ENCODE assay signal across 1 cellular context in the genomic region with DNA sequence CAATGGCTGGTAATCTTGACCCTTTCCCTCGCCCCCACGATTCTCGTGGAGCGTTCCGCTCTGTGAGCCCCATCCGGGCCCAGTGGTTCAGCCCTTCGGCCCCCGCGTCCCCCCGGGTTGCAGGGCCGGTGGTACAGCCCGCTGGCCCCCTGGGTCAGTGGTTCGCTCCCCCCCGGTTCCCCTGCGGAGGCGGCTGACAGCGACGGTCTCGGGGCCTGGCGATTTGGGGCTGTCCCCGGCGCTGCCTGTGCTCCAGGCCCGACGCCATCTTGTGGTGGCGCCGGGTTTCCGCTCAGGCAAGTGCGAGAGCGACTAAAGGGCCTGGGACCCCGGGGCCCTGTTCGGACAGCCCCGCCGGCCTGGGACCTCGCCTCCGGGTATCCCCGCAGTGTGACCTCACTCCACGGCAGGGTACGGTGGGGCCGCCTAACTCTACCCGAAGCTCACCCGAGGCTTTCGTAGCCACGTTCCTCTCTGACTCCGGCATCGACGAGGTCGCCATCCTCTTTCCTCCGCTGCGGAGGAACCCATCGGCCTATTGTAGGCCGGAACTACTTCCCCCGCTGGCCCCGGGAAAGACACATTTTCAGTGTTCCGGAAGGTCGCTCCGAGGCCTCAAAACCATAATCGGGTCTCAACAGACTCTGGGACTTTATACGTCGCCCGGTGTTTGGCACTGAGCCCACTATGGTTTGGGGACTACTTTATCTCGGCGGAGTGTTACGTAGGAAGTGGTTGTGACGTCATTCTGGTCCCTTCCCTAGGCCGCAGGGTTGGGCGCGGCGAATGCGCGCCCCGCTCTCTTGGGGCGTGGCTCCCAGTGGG.
A peak's percentile ranks its signal among the peaks of the same experiment; 100 is the strongest.
TF ChIP-seq lines count a peak whose summit lies in the region.

A gene with protein sequence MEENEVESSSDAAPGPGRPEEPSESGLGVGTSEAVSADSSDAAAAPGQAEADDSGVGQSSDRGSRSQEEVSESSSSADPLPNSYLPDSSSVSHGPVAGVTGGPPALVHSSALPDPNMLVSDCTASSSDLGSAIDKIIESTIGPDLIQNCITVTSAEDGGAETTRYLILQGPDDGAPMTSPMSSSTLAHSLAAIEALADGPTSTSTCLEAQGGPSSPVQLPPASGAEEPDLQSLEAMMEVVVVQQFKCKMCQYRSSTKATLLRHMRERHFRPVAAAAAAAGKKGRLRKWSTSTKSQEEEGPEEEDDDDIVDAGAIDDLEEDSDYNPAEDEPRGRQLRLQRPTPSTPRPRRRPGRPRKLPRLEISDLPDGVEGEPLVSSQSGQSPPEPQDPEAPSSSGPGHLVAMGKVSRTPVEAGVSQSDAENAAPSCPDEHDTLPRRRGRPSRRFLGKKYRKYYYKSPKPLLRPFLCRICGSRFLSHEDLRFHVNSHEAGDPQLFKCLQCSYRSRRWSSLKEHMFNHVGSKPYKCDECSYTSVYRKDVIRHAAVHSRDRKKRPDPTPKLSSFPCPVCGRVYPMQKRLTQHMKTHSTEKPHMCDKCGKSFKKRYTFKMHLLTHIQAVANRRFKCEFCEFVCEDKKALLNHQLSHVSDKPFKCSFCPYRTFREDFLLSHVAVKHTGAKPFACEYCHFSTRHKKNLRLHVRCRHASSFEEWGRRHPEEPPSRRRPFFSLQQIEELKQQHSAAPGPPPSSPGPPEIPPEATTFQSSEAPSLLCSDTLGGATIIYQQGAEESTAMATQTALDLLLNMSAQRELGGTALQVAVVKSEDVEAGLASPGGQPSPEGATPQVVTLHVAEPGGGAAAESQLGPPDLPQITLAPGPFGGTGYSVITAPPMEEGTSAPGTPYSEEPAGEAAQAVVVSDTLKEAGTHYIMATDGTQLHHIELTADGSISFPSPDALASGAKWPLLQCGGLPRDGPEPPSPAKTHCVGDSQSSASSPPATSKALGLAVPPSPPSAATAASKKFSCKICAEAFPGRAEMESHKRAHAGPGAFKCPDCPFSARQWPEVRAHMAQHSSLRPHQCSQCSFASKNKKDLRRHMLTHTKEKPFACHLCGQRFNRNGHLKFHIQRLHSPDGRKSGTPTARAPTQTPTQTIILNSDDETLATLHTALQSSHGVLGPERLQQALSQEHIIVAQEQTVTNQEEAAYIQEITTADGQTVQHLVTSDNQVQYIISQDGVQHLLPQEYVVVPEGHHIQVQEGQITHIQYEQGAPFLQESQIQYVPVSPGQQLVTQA (N-terminal part only) (minus strand): TSS at position 529 of the 825 bp plus-strand sequence. CDS start 793 bp downstream, outside the sequence.

TF ChIP-seq in WTC11, 78 proteins besides CTCF, POLR2A, EP300 and RAD21 (continued from another document and continues in another):
- TF ChIP-seq NR3C1 (CRISPR knock-in tag; conservative IDR thresholded peaks at IDR 0.05; ENCODE audit: low read depth) (no peak), CREB1 (CRISPR knock-in tag; IDR thresholded peaks at IDR 0.05) (peak; percentile 66), ZNF281 (CRISPR knock-in tag; IDR thresholded peaks at IDR 0.05) (no peak), SOX15 (CRISPR knock-in tag; IDR thresholded peaks at IDR 0.05) (no peak), KAT7 (CRISPR knock-in tag; IDR thresholded peaks at IDR 0.05; ENCODE audit: borderline replicate concordance) (no peak), TCF7 (CRISPR knock-in tag; IDR thresholded peaks at IDR 0.05; ENCODE audit: low read depth) (no peak), AR (CRISPR knock-in tag; IDR thresholded peaks at IDR 0.05) (0 out of 2 replicates have a peak, but pooled peaks have one; percentile 45), MYBL2 (CRISPR knock-in tag; IDR thresholded peaks at IDR 0.05) (peak; percentile 48; the same call in 1 of the 2 replicates), USF2 (CRISPR knock-in tag; IDR thresholded peaks at IDR 0.05) (no peak), IRF2 (CRISPR knock-in tag; IDR thresholded peaks at IDR 0.05; ENCODE audit: borderline replicate concordance, low read depth) (no peak), TEAD4 (CRISPR knock-in tag; IDR thresholded peaks at IDR 0.05) (no peak), NR2C2 (CRISPR knock-in tag; IDR thresholded peaks at IDR 0.05) (0 out of 2 replicates have a peak, but pooled peaks have one; percentile 18), ZNF232 (CRISPR knock-in tag; IDR thresholded peaks at IDR 0.05) (peak; percentile 85), USF1 (CRISPR knock-in tag; IDR thresholded peaks at IDR 0.05) (no peak), ZBTB21 (CRISPR knock-in tag; IDR thresholded peaks at IDR 0.05; ENCODE audit: borderline replicate concordance) (no peak), CREM (CRISPR knock-in tag; IDR thresholded peaks at IDR 0.05) (peak; percentile 97), ZNF423 (CRISPR knock-in tag; IDR thresholded peaks at IDR 0.05) (0 out of 2 replicates have a peak, but pooled peaks have one; percentile 32), ZNF219 (CRISPR knock-in tag; IDR thresholded peaks at IDR 0.05; ENCODE audit: borderline replicate concordance) (no peak), ESRRA (CRISPR knock-in tag; IDR thresholded peaks at IDR 0.05; ENCODE audit: borderline replicate concordance) (no peak)
- TF ChIP-seq, protein P1, sequence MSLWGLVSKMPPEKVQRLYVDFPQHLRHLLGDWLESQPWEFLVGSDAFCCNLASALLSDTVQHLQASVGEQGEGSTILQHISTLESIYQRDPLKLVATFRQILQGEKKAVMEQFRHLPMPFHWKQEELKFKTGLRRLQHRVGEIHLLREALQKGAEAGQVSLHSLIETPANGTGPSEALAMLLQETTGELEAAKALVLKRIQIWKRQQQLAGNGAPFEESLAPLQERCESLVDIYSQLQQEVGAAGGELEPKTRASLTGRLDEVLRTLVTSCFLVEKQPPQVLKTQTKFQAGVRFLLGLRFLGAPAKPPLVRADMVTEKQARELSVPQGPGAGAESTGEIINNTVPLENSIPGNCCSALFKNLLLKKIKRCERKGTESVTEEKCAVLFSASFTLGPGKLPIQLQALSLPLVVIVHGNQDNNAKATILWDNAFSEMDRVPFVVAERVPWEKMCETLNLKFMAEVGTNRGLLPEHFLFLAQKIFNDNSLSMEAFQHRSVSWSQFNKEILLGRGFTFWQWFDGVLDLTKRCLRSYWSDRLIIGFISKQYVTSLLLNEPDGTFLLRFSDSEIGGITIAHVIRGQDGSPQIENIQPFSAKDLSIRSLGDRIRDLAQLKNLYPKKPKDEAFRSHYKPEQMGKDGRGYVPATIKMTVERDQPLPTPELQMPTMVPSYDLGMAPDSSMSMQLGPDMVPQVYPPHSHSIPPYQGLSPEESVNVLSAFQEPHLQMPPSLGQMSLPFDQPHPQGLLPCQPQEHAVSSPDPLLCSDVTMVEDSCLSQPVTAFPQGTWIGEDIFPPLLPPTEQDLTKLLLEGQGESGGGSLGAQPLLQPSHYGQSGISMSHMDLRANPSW (CRISPR knock-in tag; conservative IDR thresholded peaks at IDR 0.05; ENCODE audit: low read depth), result no peak
- TF ChIP-seq, protein P2, sequence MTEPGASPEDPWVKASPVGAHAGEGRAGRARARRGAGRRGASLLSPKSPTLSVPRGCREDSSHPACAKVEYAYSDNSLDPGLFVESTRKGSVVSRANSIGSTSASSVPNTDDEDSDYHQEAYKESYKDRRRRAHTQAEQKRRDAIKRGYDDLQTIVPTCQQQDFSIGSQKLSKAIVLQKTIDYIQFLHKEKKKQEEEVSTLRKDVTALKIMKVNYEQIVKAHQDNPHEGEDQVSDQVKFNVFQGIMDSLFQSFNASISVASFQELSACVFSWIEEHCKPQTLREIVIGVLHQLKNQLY (CRISPR knock-in tag; IDR thresholded peaks at IDR 0.05), result no peak
- TF ChIP-seq, protein P3, sequence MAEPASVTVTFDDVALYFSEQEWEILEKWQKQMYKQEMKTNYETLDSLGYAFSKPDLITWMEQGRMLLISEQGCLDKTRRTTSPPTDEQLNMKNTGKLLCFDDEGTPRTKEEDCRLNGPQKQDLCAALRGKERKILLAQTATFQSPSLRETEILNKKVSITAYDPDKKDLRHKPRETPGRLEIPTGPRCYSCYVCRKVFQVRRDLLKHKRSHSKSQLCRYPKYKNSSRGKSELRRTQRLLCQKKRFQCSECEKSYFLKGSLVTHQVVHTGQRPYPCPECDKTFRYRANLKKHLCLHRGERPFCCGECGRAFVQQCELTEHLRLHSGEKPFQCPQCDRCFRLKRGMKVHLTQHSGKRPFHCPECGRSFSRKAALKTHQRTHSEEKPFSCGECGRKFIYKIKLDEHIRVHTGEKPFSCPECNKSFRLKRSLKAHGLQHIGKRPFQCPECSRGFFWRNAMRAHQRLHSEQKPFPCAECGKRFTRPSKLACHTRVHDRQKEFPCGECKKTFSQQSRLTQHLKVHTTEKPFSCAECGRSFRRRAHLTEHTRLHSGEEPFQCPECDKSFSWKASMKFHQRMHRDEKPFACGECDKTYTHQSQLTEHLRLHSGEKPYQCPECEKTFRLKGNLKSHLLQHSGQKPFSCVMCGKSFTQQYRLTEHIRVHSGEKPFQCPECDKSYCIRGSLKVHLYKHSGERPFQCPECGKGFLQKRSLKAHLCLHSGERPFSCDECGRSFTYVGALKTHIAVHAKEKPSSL (CRISPR knock-in tag; conservative IDR thresholded peaks at IDR 0.05), result no peak
- TF ChIP-seq, protein P4, sequence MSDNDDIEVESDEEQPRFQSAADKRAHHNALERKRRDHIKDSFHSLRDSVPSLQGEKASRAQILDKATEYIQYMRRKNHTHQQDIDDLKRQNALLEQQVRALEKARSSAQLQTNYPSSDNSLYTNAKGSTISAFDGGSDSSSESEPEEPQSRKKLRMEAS (CRISPR knock-in tag; IDR thresholded peaks at IDR 0.05), result 0 out of 2 replicates have a peak, but pooled peaks have one; percentile 35
- TF ChIP-seq, protein P5, sequence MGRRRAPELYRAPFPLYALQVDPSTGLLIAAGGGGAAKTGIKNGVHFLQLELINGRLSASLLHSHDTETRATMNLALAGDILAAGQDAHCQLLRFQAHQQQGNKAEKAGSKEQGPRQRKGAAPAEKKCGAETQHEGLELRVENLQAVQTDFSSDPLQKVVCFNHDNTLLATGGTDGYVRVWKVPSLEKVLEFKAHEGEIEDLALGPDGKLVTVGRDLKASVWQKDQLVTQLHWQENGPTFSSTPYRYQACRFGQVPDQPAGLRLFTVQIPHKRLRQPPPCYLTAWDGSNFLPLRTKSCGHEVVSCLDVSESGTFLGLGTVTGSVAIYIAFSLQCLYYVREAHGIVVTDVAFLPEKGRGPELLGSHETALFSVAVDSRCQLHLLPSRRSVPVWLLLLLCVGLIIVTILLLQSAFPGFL (CRISPR knock-in tag; IDR thresholded peaks at IDR 0.05; ENCODE audit: borderline replicate concordance), result no peak
